ENCODE assay signal across 19 cellular contexts in genomic region chr16:64590516-64590915, GRCh38.
DNase-seq lines count a peak whose midpoint lies in the region; TF ChIP-seq lines count a peak whose summit lies in the region.
"Had no signal": no experiment of that assay in that cellular context is flagged by ENCODE, and none has a peak within 500 bp of the region (broad histone marks: within the 10 kb centered on the region; RNA-seq: fewer than 3 reads in every experiment).

No MANE protein-coding gene starts in this region.

- peak; percentile 10 for DNase-seq in GM04504 (ENCODE audit: low read depth)
- DNase-seq in amniotic epithelial cell (ENCODE audit: low read depth) = peak; percentile 33
- peak; percentile 22 for DNase-seq in fibroblast of pulmonary artery (ENCODE audit: low read depth)
- no peak for DNase-seq in smooth muscle cell (lab: John Stamatoyannopoulos, UW; ENCODE audit: unreplicated experiment)
- no peak for DNase-seq in NCI-H2107 treated with DMSO at 0.1 percent for 48 hours (lab: John Stamatoyannopoulos, UW; ENCODE audit: unreplicated experiment)
- DNase-seq in Kasumi-1 (lab: John Stamatoyannopoulos, UW) = no peak
- no peak for DNase-seq in activated CD4-positive, alpha-beta T cell treated with anti-CD3 and anti-CD28 coated beads, Interleukin-2, amount 50 U/mL, for 1 hour
- DNase-seq: Calu3; colonic mucosa; GOT3; Karpas-422; kidney; NCI-H1092 treated with DMSO at 0.1 percent for 48 hours; NCI-H2081; nucleus accumbens; retina; stimulated activated CD8-positive, alpha-beta memory T cell treated with anti-CD3 and anti-CD28 coated beads, Interleukin-4, amount 100 ng/mL, for 48 hours had no signal

- TF ChIP-seq CTCF in fibroblast of pulmonary artery (IDR thresholded peaks at IDR 0.05; ENCODE audit: low read length, missing control alignments) = no peak
- no peak for TF ChIP-seq CTCF in smooth muscle cell (IDR thresholded peaks at IDR 0.05; ENCODE audit: borderline replicate concordance, insufficient read depth, poor library complexity, severe bottlenecking)

- no peaks in the 10 kb centered on the region for H3F3A ChIP-seq in smooth muscle cell (ENCODE audit: low read depth)

- no peak overlapping the region for H2AFZ ChIP-seq in smooth muscle cell (ENCODE audit: low read depth)

- H3K27ac ChIP-seq in smooth muscle cell (ENCODE audit: low read depth) = peak overlapping the region; percentile 77
- H3K27ac ChIP-seq: BLaER1 treated with 17β-estradiol and CSF1 and Interleukin-3, amounts not matched to agents 10 nM and 100 nM; colonic mucosa; gastroesophageal sphincter had no signal

- no peaks in the 10 kb centered on the region for H3K27me3 ChIP-seq in smooth muscle cell (ENCODE audit: low read depth)
- H3K27me3 ChIP-seq: BLaER1 treated with 17β-estradiol and CSF1 and Interleukin-3, amounts not matched to agents 10 nM and 100 nM; colonic mucosa; gastroesophageal sphincter had no signal

- H3K36me3 ChIP-seq in smooth muscle cell (ENCODE audit: low read depth) = no peaks in the 10 kb centered on the region
- H3K36me3 ChIP-seq: BLaER1 treated with 17β-estradiol and CSF1 and Interleukin-3, amounts not matched to agents 10 nM and 100 nM; colonic mucosa; gastroesophageal sphincter had no signal

- H3K9ac ChIP-seq in smooth muscle cell (ENCODE audit: low read depth) = no peak overlapping the region
- H3K9ac ChIP-seq: BLaER1 treated with 17β-estradiol and CSF1 and Interleukin-3, amounts not matched to agents 10 nM and 100 nM had no signal

- peaks cover 4% of the 10 kb centered on the region for H3K4me1 ChIP-seq in smooth muscle cell (ENCODE audit: low read depth)
- H3K4me1 ChIP-seq: BLaER1 treated with 17β-estradiol and CSF1 and Interleukin-3, amounts not matched to agents 10 nM and 100 nM; colonic mucosa; gastroesophageal sphincter had no signal

- H3K4me3 ChIP-seq in fibroblast of pulmonary artery (replicated peaks; ENCODE audit: low read depth, low read length) (no peak overlapping the region), smooth muscle cell (no peak overlapping the region)
- H3K4me3 ChIP-seq: BLaER1 treated with 17β-estradiol and CSF1 and Interleukin-3, amounts not matched to agents 10 nM and 100 nM; colonic mucosa; gastroesophageal sphincter had no signal

- H3K4me2 ChIP-seq in smooth muscle cell = peak overlapping the region; percentile 57
- H3K4me2 ChIP-seq: BLaER1 treated with 17β-estradiol and CSF1 and Interleukin-3, amounts not matched to agents 10 nM and 100 nM had no signal

- H3K79me2 ChIP-seq in smooth muscle cell (ENCODE audit: low read depth) = no peaks in the 10 kb centered on the region

- no peaks in the 10 kb centered on the region for H3K9me3 ChIP-seq in smooth muscle cell (replicated peaks; ENCODE audit: low read depth)
- H3K9me3 ChIP-seq: BLaER1 treated with 17β-estradiol and CSF1 and Interleukin-3, amounts not matched to agents 10 nM and 100 nM; colonic mucosa; gastroesophageal sphincter had no signal

- H4K20me1 ChIP-seq in smooth muscle cell (ENCODE audit: low read depth) = no peaks in the 10 kb centered on the region
- H4K20me1 ChIP-seq: BLaER1 treated with 17β-estradiol and CSF1 and Interleukin-3, amounts not matched to agents 10 nM and 100 nM had no signal

Comparison
In these comparisons a context has a peak if more than half of its experiments do, and no peak if none do; other contexts are left out.
1. DNase-seq: peak in GM04504 (single experiment), amniotic epithelial cell (single experiment) and fibroblast of pulmonary artery (single experiment); none in smooth muscle cell (single experiment), NCI-H2107 treated with DMSO at 0.1 percent for 48 hours (single experiment), Kasumi-1 (0 of 2) and activated CD4-positive, alpha-beta T cell treated with anti-CD3 and anti-CD28 coated beads, Interleukin-2, amount 50 U/mL, for 1 hour (single experiment).